Comparison of ENCODE assay signal across 9 cellular contexts in genomic region chr11:75635009-75635909, GRCh38. TPM values are rescaled to one million over a fixed set of nuclear protein-coding genes. Genes with fewer than 3 reads are reported as not detected.
DNase-seq lines count a peak whose midpoint lies in the region; ATAC-seq and TF ChIP-seq lines count a peak whose summit lies in the region.
"Had no signal": no experiment of that assay in that cellular context is flagged by ENCODE, and none has a peak within 500 bp of the region (broad histone marks: within the 10 kb centered on the region; RNA-seq: fewer than 3 reads in every experiment).

No MANE protein-coding gene starts in this region.

- intact Hi-C loops in psoas muscle (cut with DNase I) (no loop called here), thyroid gland (cut with DNase I) (no loop called here)

- H3K4me3 ChIP-seq in psoas muscle = no peak overlapping the region
- no peak overlapping the region for H3K4me3 ChIP-seq in thyroid gland (replicated peaks in 1 of 3)

- no peak for TF ChIP-seq POLR2A in thyroid gland (IDR thresholded peaks at IDR 0.05)

- TF ChIP-seq CTCF in psoas muscle (IDR thresholded peaks at IDR 0.05) = no peak
- TF ChIP-seq CTCF in thyroid gland (IDR thresholded peaks at IDR 0.05) = no peak

- H3K27me3 ChIP-seq in psoas muscle (ENCODE audit: insufficient read depth in 3 of 3, low read length in 2 of 3) (peaks cover 0 to 2% (median 0%) of the 10 kb centered on the region in 3 donors), thyroid gland (no peaks in the 10 kb centered on the region)

- DNase-seq in GM03348 (ENCODE audit: low spot score) = peak; percentile 60
- peak; percentile 97 for DNase-seq in NCI-H2171 treated with DMSO at 0.1 percent for 48 hours (lab: John Stamatoyannopoulos, UW)
- peak; percentile 53 for DNase-seq in fibroblast of gingiva (ENCODE audit: low read depth)
- peak in 1 of 2 donors; percentile 60 for DNase-seq in psoas muscle
- DNase-seq in activated effector memory CD4-positive, alpha-beta T cell treated with anti-CD3 and anti-CD28 coated beads, Interleukin-2, amount 50 U/mL, for 16 hours = no peak
- no peak for DNase-seq in thyroid gland
- no peak for DNase-seq in stimulated activated CD4-positive, alpha-beta T cell treated with anti-CD3 and anti-CD28 coated beads, Interleukin-4, amount 100 ng/mL, for 24 hours
- no peak for DNase-seq in hepatic stellate cell (ENCODE audit: low spot score)
- DNase-seq: activated naive CD4-positive, alpha-beta T cell had no signal

- ATAC-seq in psoas muscle = peak in 3 of 4 donors; percentile 42 to 54 (median 53)

- WGBS in psoas muscle, 3 donors = 28 to 37% (median 29%) methylated on average over 19 of the region's 19 CpGs
- WGBS in thyroid gland, 2 donors = 62 to 63% methylated on average over 19 of the region's 19 CpGs

- H3K27ac ChIP-seq in psoas muscle (no peak overlapping the region), thyroid gland (no peak overlapping the region)

- no peaks in the 10 kb centered on the region for H3K9me3 ChIP-seq in psoas muscle
- no peaks in the 10 kb centered on the region for H3K9me3 ChIP-seq in thyroid gland

- H3K36me3 ChIP-seq in psoas muscle (ENCODE audit: insufficient read depth in 1 of 2, low read depth in 1 of 2) = no peaks in the 10 kb centered on the region
- no peaks in the 10 kb centered on the region for H3K36me3 ChIP-seq in thyroid gland

- H3K4me1 ChIP-seq in psoas muscle (no peaks in the 10 kb centered on the region), thyroid gland (peaks cover 7 to 26% of the 10 kb centered on the region in 2 donors)

RNA-seq across cellular contexts. Expression of gene MAP6, which starts 33.6 kb away (rescaled TPM):
- under 1 TPM; 0.14 to 0.56 (median 0.38) TPM for total RNA-seq in psoas muscle
- polyA plus RNA-seq in psoas muscle = under 1 TPM; 0.19 to 0.26 (median 0.21) TPM
- 10 to 100 TPM in 1 of 4 donors, 1 to 10 TPM in 3; 4.8 to 13.8 (median 9.4) TPM for total RNA-seq in thyroid gland

Comparison
In these comparisons a context has a peak if more than half of its experiments do, and no peak if none do; other contexts are left out.
1. DNase-seq: peak in GM03348 (single experiment), NCI-H2171 treated with DMSO at 0.1 percent for 48 hours (single experiment) and fibroblast of gingiva (single experiment); none in activated effector memory CD4-positive, alpha-beta T cell treated with anti-CD3 and anti-CD28 coated beads, Interleukin-2, amount 50 U/mL, for 16 hours (single experiment), thyroid gland (0 of 2), stimulated activated CD4-positive, alpha-beta T cell treated with anti-CD3 and anti-CD28 coated beads, Interleukin-4, amount 100 ng/mL, for 24 hours (single experiment) and hepatic stellate cell (single experiment).